8 cellular contexts compared by ENCODE assay signal in genomic region chr19:6766357-6767080, GRCh38. TPM values are rescaled to one million over a fixed set of nuclear protein-coding genes. Genes with fewer than 3 reads are reported as not detected.
DNase-seq lines count a peak whose midpoint lies in the region; ATAC-seq lines count a peak whose summit lies in the region.

No MANE protein-coding gene starts in this region.

- H3K9me3 Mint-ChIP-seq in activated T-cell treated with anti-CD3 and anti-CD28 coated beads, Interleukin-2, amount 50 U/mL, for 24 hours, result no peaks in the 10 kb centered on the region
- H3K9me3 Mint-ChIP-seq in activated CD8-positive, alpha-beta T cell treated with anti-CD3 and anti-CD28 coated beads, Interleukin-2, amount 10 ng/mL, durations not matched to agents 7 days and 5 days (ENCODE audit: insufficient read depth), result no peaks in the 10 kb centered on the region

- WGBS in thymus, result 71% methylated on average over 16 of the region's 16 CpGs

- H3K27me3 Mint-ChIP-seq in activated T-cell treated with anti-CD3 and anti-CD28 coated beads, Interleukin-2, amount 50 U/mL, for 24 hours, result no peaks in the 10 kb centered on the region
- H3K27me3 Mint-ChIP-seq in activated CD8-positive, alpha-beta T cell treated with anti-CD3 and anti-CD28 coated beads, Interleukin-2, amount 10 ng/mL, durations not matched to agents 7 days and 5 days (ENCODE audit: low read depth), result no peaks in the 10 kb centered on the region

- H3K9me3 ChIP-seq in thymus (ENCODE audit: control insufficient read depth), result no peaks in the 10 kb centered on the region

- peak overlapping the region; percentile 87 for H3K4me3 Mint-ChIP-seq in activated T-cell treated with anti-CD3 and anti-CD28 coated beads, Interleukin-2, amount 50 U/mL, for 24 hours
- H3K4me3 Mint-ChIP-seq in activated CD8-positive, alpha-beta T cell treated with anti-CD3 and anti-CD28 coated beads, Interleukin-2, amount 10 ng/mL, durations not matched to agents 7 days and 5 days, result peak overlapping the region; percentile 88

- H3K4me1 ChIP-seq in thymus (ENCODE audit: control insufficient read depth, insufficient read depth, low read length), result peaks cover 7% of the 10 kb centered on the region

- H3K27me3 ChIP-seq in thymus (ENCODE audit: control insufficient read depth, insufficient read depth), result no peaks in the 10 kb centered on the region

- H3K36me3 Mint-ChIP-seq in activated T-cell treated with anti-CD3 and anti-CD28 coated beads, Interleukin-2, amount 50 U/mL, for 24 hours (ENCODE audit: low read depth), result peaks cover 22% of the 10 kb centered on the region
- H3K36me3 Mint-ChIP-seq in activated CD8-positive, alpha-beta T cell treated with anti-CD3 and anti-CD28 coated beads, Interleukin-2, amount 10 ng/mL, durations not matched to agents 7 days and 5 days (ENCODE audit: low read depth), result peaks cover 3% of the 10 kb centered on the region

- peak; percentile 0 for ATAC-seq in activated CD8-positive, alpha-beta T cell treated with anti-CD3 and anti-CD28 coated beads, Interleukin-2, amount 10 ng/mL, durations not matched to agents 7 days and 5 days
- no peak for ATAC-seq in left lobe of liver

- peak overlapping the region; percentile 73 for H3K4me3 ChIP-seq in thymus (ENCODE audit: low read length)

- no peaks in the 10 kb centered on the region for H3K36me3 ChIP-seq in thymus (ENCODE audit: control insufficient read depth, insufficient read depth)

- POLR2A ChIA-PET in activated CD8-positive, alpha-beta T cell treated with anti-CD3 and anti-CD28 coated beads, Interleukin-2, amount 10 ng/mL, durations not matched to agents 7 days and 5 days (lab: Charles Lee), result interaction anchor here (1.0 kb wide), 2 partner anchors 28 to 34 kb away, joined by 4 to 5 read pairs; no protein-coding TSS in a partner anchor

- peaks cover 43% of the 10 kb centered on the region for H3K4me1 Mint-ChIP-seq in activated T-cell treated with anti-CD3 and anti-CD28 coated beads, Interleukin-2, amount 50 U/mL, for 24 hours (ENCODE audit: low read depth)
- H3K4me1 Mint-ChIP-seq in activated CD8-positive, alpha-beta T cell treated with anti-CD3 and anti-CD28 coated beads, Interleukin-2, amount 10 ng/mL, durations not matched to agents 7 days and 5 days (ENCODE audit: low read depth), result peaks cover 50% of the 10 kb centered on the region

- CTCF ChIA-PET in activated CD8-positive, alpha-beta T cell treated with anti-CD3 and anti-CD28 coated beads, Interleukin-2, amount 10 ng/mL, durations not matched to agents 7 days and 5 days (lab: Charles Lee), result interaction anchor here (3.8 kb wide), 1 partner anchor 28 kb away, joined by 25 read pairs; the partner anchor contains the start of gene GPR108

- peak overlapping the region; percentile 97 for H3K27ac Mint-ChIP-seq in activated T-cell treated with anti-CD3 and anti-CD28 coated beads, Interleukin-2, amount 50 U/mL, for 24 hours
- H3K27ac Mint-ChIP-seq in activated CD8-positive, alpha-beta T cell treated with anti-CD3 and anti-CD28 coated beads, Interleukin-2, amount 10 ng/mL, durations not matched to agents 7 days and 5 days, result peak overlapping the region; percentile 91

- H3K27ac ChIP-seq in thymus (ENCODE audit: low read depth), result peak overlapping the region; percentile 54

- DNase-seq in activated T-cell treated with anti-CD3 and anti-CD28 coated beads, Interleukin-2, amount 50 U/mL, for 24 hours, result no peak
- no peak for DNase-seq in activated T-cell treated with anti-CD3 and anti-CD28 coated beads, Interleukin-2, amount 50 U/mL, for 1 hour
- DNase-seq in activated CD8-positive, alpha-beta T cell treated with anti-CD3 and anti-CD28 coated beads, Interleukin-2, amount 10 ng/mL, durations not matched to agents 7 days and 5 days, result no peak
- DNase-seq in kidney tubule cell (ENCODE audit: low spot score) (peak; percentile 64), left lobe of liver (ENCODE audit: low spot score) (no peak), MV-4-11 (lab: John Stamatoyannopoulos, UW) (no peak), DMS114 treated with DMSO at 0.1 percent for 48 hours (lab: John Stamatoyannopoulos, UW; ENCODE audit: unreplicated experiment) (no peak)

RNA-seq across cellular contexts. Expression of gene SH2D3A, which starts 0.7 kb away (rescaled TPM):
- total RNA-seq in activated CD8-positive, alpha-beta T cell treated with anti-CD3 and anti-CD28 coated beads, Interleukin-2, amount 10 ng/mL, durations not matched to agents 7 days and 5 days, result 10 to 100 TPM; 28.2 to 28.5 TPM
- 18.8 TPM for polyA plus RNA-seq in thymus
- 1.1 TPM for total RNA-seq in left lobe of liver

RNA-seq across cellular contexts. Expression of gene VAV1, which starts 6.0 kb away (rescaled TPM):
- 100 to 1,000 TPM; 122 to 125 TPM for total RNA-seq in activated CD8-positive, alpha-beta T cell treated with anti-CD3 and anti-CD28 coated beads, Interleukin-2, amount 10 ng/mL, durations not matched to agents 7 days and 5 days
- 42.2 TPM for polyA plus RNA-seq in thymus
- total RNA-seq in left lobe of liver, result 3.1 TPM

RNA-seq across cellular contexts. Expression of gene TRIP10, which starts 27.0 kb away (rescaled TPM):
- total RNA-seq in activated CD8-positive, alpha-beta T cell treated with anti-CD3 and anti-CD28 coated beads, Interleukin-2, amount 10 ng/mL, durations not matched to agents 7 days and 5 days, result 10 to 100 TPM; 13.9 to 15.2 TPM
- 52.2 TPM for polyA plus RNA-seq in thymus
- total RNA-seq in left lobe of liver, result 9.0 TPM

RNA-seq across cellular contexts. Expression of gene GPR108, which starts 29.1 kb away (rescaled TPM):
- total RNA-seq in activated CD8-positive, alpha-beta T cell treated with anti-CD3 and anti-CD28 coated beads, Interleukin-2, amount 10 ng/mL, durations not matched to agents 7 days and 5 days, result 10 to 100 TPM; 76.7 to 85.6 TPM
- polyA plus RNA-seq in thymus, result 106 TPM
- 28.8 TPM for total RNA-seq in left lobe of liver

RNA-seq across cellular contexts. Expression of gene C3, which starts 46.1 kb away (rescaled TPM):
- 1 to 10 TPM in 1 of 2 experiments, under 1 TPM in 1; 0.52 to 1.2 TPM for total RNA-seq in activated CD8-positive, alpha-beta T cell treated with anti-CD3 and anti-CD28 coated beads, Interleukin-2, amount 10 ng/mL, durations not matched to agents 7 days and 5 days
- 311 TPM for polyA plus RNA-seq in thymus
- 11,297 TPM for total RNA-seq in left lobe of liver

Comparison
In these comparisons a context has a peak if more than half of its experiments do, and no peak if none do; other contexts are left out.
1. RNA of gene SH2D3A, which starts 0.7 kb away (total RNA-seq): 28.2 to 28.5 TPM in activated CD8-positive, alpha-beta T cell treated with anti-CD3 and anti-CD28 coated beads, Interleukin-2, amount 10 ng/mL, durations not matched to agents 7 days and 5 days; 1.1 TPM in left lobe of liver (single experiment); every median in the first group is over 10 times any median in the second.
2. RNA of gene VAV1, which starts 6.0 kb away (total RNA-seq): 122 to 125 TPM in activated CD8-positive, alpha-beta T cell treated with anti-CD3 and anti-CD28 coated beads, Interleukin-2, amount 10 ng/mL, durations not matched to agents 7 days and 5 days; 3.1 TPM in left lobe of liver (single experiment); every median in the first group is over 10 times any median in the second.